In the genomic region with DNA sequence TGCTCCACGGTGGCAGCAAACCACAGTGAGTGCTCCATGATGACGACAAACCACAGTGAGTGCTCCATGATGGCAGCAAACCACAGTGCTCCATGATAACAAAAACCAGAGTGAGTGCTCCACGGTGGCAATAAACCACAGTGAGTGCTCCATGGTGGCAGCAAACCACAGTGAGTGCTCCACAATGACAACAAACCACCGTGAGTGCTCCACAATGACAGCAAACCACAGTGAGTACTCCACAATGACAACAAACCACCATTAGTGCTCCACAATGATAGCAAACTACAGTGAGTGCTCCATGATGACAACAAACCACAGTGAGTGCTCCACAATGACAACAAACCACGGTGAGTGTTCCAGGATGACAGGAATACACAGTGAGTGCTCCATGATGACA, we compare ENCODE assay signal across 31 cellular contexts. TPM values are rescaled to one million over a fixed set of nuclear protein-coding genes. Genes with fewer than 3 reads are reported as not detected.
DNase-seq lines count a peak whose midpoint lies in the region; ATAC-seq, FAIRE-seq and TF ChIP-seq lines count a peak whose summit lies in the region.
"Had no signal": no experiment of that assay in that cellular context is flagged by ENCODE, and none has a peak within 500 bp of the region (broad histone marks: within the 10 kb centered on the region; RNA-seq: fewer than 3 reads in every experiment).

No MANE protein-coding gene starts in this region.

- H4K8ac ChIP-seq in H1 (ENCODE audit: extremely low read depth, insufficient read depth, low read length): no peak overlapping the region

- no peak overlapping the region for H2BK120ac ChIP-seq in H1 (replicated peaks; ENCODE audit: low read depth, low read length)

- POLR2A ChIA-PET in K562 (lab: Yijun Ruan, JAX): no interaction called here
- POLR2A ChIA-PET in H1 (lab: Charles Lee; ENCODE audit: partially characterized antibody): no interaction called here

- H3K79me1 ChIP-seq in H1 (ENCODE audit: low read depth, low read length): no peaks in the 10 kb centered on the region

- TF ChIP-seq EP300 in K562 (IDR thresholded peaks at IDR 0.05; ENCODE audit: low read length) (no peak), H1 (IDR thresholded peaks at IDR 0.05; ENCODE audit: borderline replicate concordance in 1 of 2, low read depth in 2 of 2, low read length in 2 of 2) (no peak)

- no peak overlapping the region for H4K5ac ChIP-seq in H1 (ENCODE audit: insufficient read length, low read depth, low read length)

- no TSS peak for BruUV-seq in K562 (replicated peaks; lab: Mats Ljungman, UMichigan)

- no peak overlapping the region for H2BK15ac ChIP-seq in H1 (ENCODE audit: low read length)

- H2AFZ ChIP-seq in K562 (ENCODE audit: low read depth, low read length) (no peak overlapping the region), H1 (ENCODE audit: low read length) (no peak overlapping the region)

- H3K36me3 ChIP-seq in K562 (ENCODE audit: control insufficient read depth, insufficient read depth, low read length) (no peaks in the 10 kb centered on the region), H1 (ENCODE audit: control insufficient read depth in 2 of 4, insufficient read depth in 4 of 4, low read length in 3 of 4) (no peaks in the 10 kb centered on the region), esophagus squamous epithelium (no peaks in the 10 kb centered on the region)
- H3K36me3 ChIP-seq: BE2C, BLaER1 had no signal

- no peak overlapping the region for H2BK5ac ChIP-seq in H1 (ENCODE audit: low read depth, low read length)

- H3K18ac ChIP-seq in H1 (ENCODE audit: extremely low read depth, low read length): no peak overlapping the region

- H3K56ac ChIP-seq in H1 (replicated peaks; ENCODE audit: insufficient read length, low read depth, low read length): no peak overlapping the region

- H2AK5ac ChIP-seq in H1 (ENCODE audit: low read depth, low read length): no peak overlapping the region

- TF ChIP-seq POLR2A in K562 (conservative IDR thresholded peaks at IDR 0.05) (no peak), H1 (IDR thresholded peaks at IDR 0.05; ENCODE audit: control extremely low read depth in 1 of 2, low read depth in 2 of 2, low read length in 2 of 2) (no peak), esophagus squamous epithelium (IDR thresholded peaks at IDR 0.05) (no peak)

- H3K4me2 ChIP-seq in K562 (ENCODE audit: insufficient read depth, low read length) (no peak overlapping the region), H1 (ENCODE audit: insufficient read depth in 1 of 2, low read depth in 2 of 2, low read length in 2 of 2) (no peak overlapping the region)
- H3K4me2 ChIP-seq: BLaER1 had no signal

- no peak overlapping the region for H3K4me3 ChIP-seq in Jurkat, Clone E6-1 (ENCODE audit: low read length)
- H3K4me3 ChIP-seq in K562 (no peak overlapping the region), H1 (ENCODE audit: extremely low read depth in 1 of 4, insufficient read depth in 2 of 4, low read depth in 3 of 4, low read length in 4 of 4) (no peak overlapping the region), esophagus squamous epithelium (no peak overlapping the region), right cardiac atrium (ENCODE audit: low read length) (no peak overlapping the region)
- H3K4me3 ChIP-seq: BLaER1, GM12878 had no signal

- H2BK20ac ChIP-seq in H1 (ENCODE audit: low read length): no peak overlapping the region

- TF ChIP-seq CTCF in K562 (IDR thresholded peaks at IDR 0.05 in 2 of 3, conservative IDR thresholded peaks at IDR 0.05 in 1 of 3; ENCODE audit: insufficient read depth in 2 of 3, low read depth in 1 of 3, low read length in 3 of 3) (no peak), H1 (IDR thresholded peaks at IDR 0.05; ENCODE audit: control extremely low read depth in 1 of 3, insufficient read depth in 1 of 3, low read depth in 1 of 3, low read length in 3 of 3) (no peak), esophagus squamous epithelium (IDR thresholded peaks at IDR 0.05) (no peak)

- H4K20me1 ChIP-seq in K562 (replicated peaks; ENCODE audit: control insufficient read depth, insufficient read depth, low read length): no peaks in the 10 kb centered on the region
- H4K20me1 ChIP-seq in H1 (replicated peaks in 1 of 2; ENCODE audit: control insufficient read depth in 1 of 2, insufficient read depth in 2 of 2, low read length in 2 of 2): no peaks in the 10 kb centered on the region
- H4K20me1 ChIP-seq: BLaER1 had no signal

- ATAC-seq in K562 (no peak), right cardiac atrium (no peak), HG02938 (IDR thresholded peaks at IDR 0.05; ENCODE audit: unreplicated experiment) (no peak)
- ATAC-seq: GM12878 had no signal

- in situ Hi-C loops in K562 (cut with MboI): no loop called here

- peaks cover 0 to 10% of the 10 kb centered on the region in 2 experiments; a peak in 2 of 5 replicates for H3K27me3 ChIP-seq in K562 (ENCODE audit: control insufficient read depth in 2 of 2, insufficient read depth in 2 of 2, low read length in 2 of 2)
- H3K27me3 ChIP-seq in H1 (replicated peaks in 1 of 4; ENCODE audit: control insufficient read depth in 3 of 4, extremely low read depth in 1 of 4, insufficient read depth in 3 of 4, low read length in 3 of 4): no peaks in the 10 kb centered on the region; a peak in 1 of 7 replicates
- peaks cover 0 to 40% (median 0%) of the 10 kb centered on the region in 4 donors for H3K27me3 ChIP-seq in esophagus squamous epithelium
- H3K27me3 ChIP-seq in right cardiac atrium (ENCODE audit: control insufficient read depth, insufficient read depth): no peaks in the 10 kb centered on the region
- H3K27me3 ChIP-seq: BE2C, BLaER1 had no signal

- no peak overlapping the region for H3K4ac ChIP-seq in H1 (replicated peaks; ENCODE audit: insufficient read length, low read depth, low read length)

- H3K9me3 ChIP-seq in K562 (replicated peaks; ENCODE audit: control insufficient read depth, insufficient read depth, low read depth, low read length) (no peaks in the 10 kb centered on the region), H1 (ENCODE audit: insufficient read depth in 2 of 2, low read depth in 1 of 2, low read length in 1 of 2) (0 out of 4 replicates have a peak, but pooled peaks cover 0 to 4% of the 10 kb centered on the region in 2 experiments), esophagus squamous epithelium (no peaks in the 10 kb centered on the region), right cardiac atrium (ENCODE audit: control insufficient read depth, low read length) (no peaks in the 10 kb centered on the region)
- H3K9me3 ChIP-seq: BLaER1 had no signal

- H3K23ac ChIP-seq in H1 (ENCODE audit: insufficient read length): no peak overlapping the region

- 1% methylated on average over 5 of the region's 5 CpGs for WGBS in K562 (ENCODE audit: insufficient coverage, low coverage, missing lambda C conversion rate)
- 86% methylated on average over 5 of the region's 5 CpGs; no CpG with 5 or more reads in 1 of the 2 experiments for WGBS in H1 (ENCODE audit: extremely low coverage in 1 of 2, insufficient coverage in 1 of 2, insufficient read length in 1 of 2, insufficient replicate concordance in 2 of 2, low coverage in 1 of 2, low lambda C conversion rate in 2 of 2, missing lambda C conversion rate in 1 of 2), 2 experiments
- 62 to 86% methylated on average over 5 of the region's 5 CpGs for WGBS in esophagus squamous epithelium, 2 donors
- 78% methylated on average over 5 of the region's 5 CpGs for WGBS in right cardiac atrium

- no peak overlapping the region for H4K91ac ChIP-seq in H1 (replicated peaks; ENCODE audit: insufficient read length, low read length)

- H3K4me1 ChIP-seq in K562 (replicated peaks in 1 of 2; ENCODE audit: control insufficient read depth in 2 of 2, insufficient read depth in 2 of 2, low read length in 2 of 2) (no peaks in the 10 kb centered on the region), H1 (replicated peaks in 1 of 4; ENCODE audit: control insufficient read depth in 3 of 4, insufficient read depth in 4 of 4, low read length in 3 of 4) (no peaks in the 10 kb centered on the region), esophagus squamous epithelium (no peaks in the 10 kb centered on the region), right cardiac atrium (ENCODE audit: control insufficient read depth, insufficient read depth, low read length) (no peaks in the 10 kb centered on the region)

- peak; percentile 17 for DNase-seq in Jurkat, Clone E6-1 (ENCODE audit: low read depth, low spot score)
- DNase-seq in OCI-M1 (lab: John Stamatoyannopoulos, UW): peak; percentile 6
- DNase-seq in K562 (ENCODE audit: extremely low read depth in 1 of 4, low spot score in 3 of 4): no peak
- DNase-seq in H1 (ENCODE audit: low read depth in 1 of 2, low spot score in 2 of 2): no peak
- no peak for DNase-seq in esophagus squamous epithelium (lab: John Stamatoyannopoulos, UW)
- DNase-seq in right cardiac atrium: no peak
- no peak for DNase-seq in RKO (ENCODE audit: low spot score)
- DNase-seq: 8988T; ACHN; BE2C; C1 segment of cervical spinal cord; CD4-positive, alpha-beta memory T cell; CD4-positive, CD25-positive, alpha-beta regulatory T cell; CD8-positive, alpha-beta memory T cell; COR-L47; DMS 273 treated with DMSO at 0.1 percent for 48 hours; DMS153; DMS53; DMS79; DND-41; EL; GDM1 had no signal

- H3K14ac ChIP-seq in H1 (ENCODE audit: insufficient read length): no peak overlapping the region

- TF ChIP-seq RAD21 in K562 (CRISPR knock-in tag; conservative IDR thresholded peaks at IDR 0.05 in 1 of 2, IDR thresholded peaks at IDR 0.05 in 1 of 2) (no peak), H1 (IDR thresholded peaks at IDR 0.05 in 1 of 2, conservative IDR thresholded peaks at IDR 0.05 in 1 of 2; ENCODE audit: low read depth in 2 of 2, low read length in 2 of 2) (no peak)

- H3K79me2 ChIP-seq in K562 (ENCODE audit: control insufficient read depth, insufficient read depth, low read length) (no peaks in the 10 kb centered on the region), H1 (ENCODE audit: control insufficient read depth in 1 of 2, insufficient read depth in 2 of 2, low read length in 2 of 2) (no peaks in the 10 kb centered on the region)

- no peaks in the 10 kb centered on the region for H3K9me1 ChIP-seq in K562 (ENCODE audit: control insufficient read depth, insufficient read depth, low read length)

- H3K23me2 ChIP-seq in H1 (ENCODE audit: low read depth, low read length): no peaks in the 10 kb centered on the region

- FAIRE-seq in K562 (lab: Jason Lieb, UNC) (no peak), H1 (lab: Jason Lieb, UNC) (peak; percentile 7)
- FAIRE-seq: A204.1, GM12878, GM12892, GM18507 had no signal

- intact Hi-C loops in K562 (cut with micrococcal nuclease): no loop called here
- intact Hi-C loops in esophagus squamous epithelium (cut with DNase I): no loop called here
- intact Hi-C loops in right cardiac atrium (cut with DNase I): no loop called here

- no peak overlapping the region for H2BK12ac ChIP-seq in H1 (ENCODE audit: low read depth, low read length)

- H3K9ac ChIP-seq in K562 (ENCODE audit: insufficient read depth in 1 of 2, low read depth in 2 of 2, low read length in 2 of 2): no peak overlapping the region
- no peak overlapping the region for H3K9ac ChIP-seq in H1 (replicated peaks in 1 of 4; ENCODE audit: extremely low read depth in 1 of 4, low read depth in 3 of 4, low read length in 3 of 4)
- H3K9ac ChIP-seq: BLaER1 had no signal

- H3K27ac ChIP-seq in K562 (ENCODE audit: extremely low read depth, low read depth, low read length) (no peak overlapping the region), H1 (ENCODE audit: low read depth, low read length) (no peak overlapping the region), esophagus squamous epithelium (no peak overlapping the region), right cardiac atrium (ENCODE audit: low read length) (no peak overlapping the region)
- H3K27ac ChIP-seq: BLaER1 had no signal

- CTCF ChIA-PET in K562 (lab: Yijun Ruan, JAX; ENCODE audit: low intra/inter-chr PET ratio): no interaction called here
- CTCF ChIA-PET in H1 (lab: Charles Lee; ENCODE audit: partially characterized antibody): interaction anchor here (1.1 kb wide), 1 partner anchor 42 kb away, joined by 3 read pairs; no protein-coding TSS in a partner anchor

RNA-seq across cellular contexts. Expression of a gene that starts 36.0 kb away (rescaled TPM):
- not detected for polyA plus RNA-seq in Jurkat, Clone E6-1 (2012; ENCODE audit: insufficient read depth, insufficient read length)
- not detected in 2 replicates for total RNA-seq in K562 (2011; cell fraction: chromatin; rRNA removed; ENCODE audit: low replicate concordance)
- total RNA-seq in K562 (2011; cell fraction: nucleolus; rRNA removed): not detected in 2 replicates
- total RNA-seq in K562 (2011; cell fraction: nucleoplasm; rRNA removed): not detected in 2 replicates
- total RNA-seq in K562 (2014; rRNA removed) (not detected in 2 replicates), K562 (2014; rRNA removed; fragmentation: Illumina TruSeq; extraction: Trizol) (not detected in 2 replicates), K562 (2015; rRNA removed; fragmentation: Illumina TruSeq; extraction: Trizol) (not detected in 2 replicates), K562 (2021) (not detected in 2 replicates), esophagus squamous epithelium (1 to 10 TPM in 1 of 4 donors, under 1 TPM in 3; 0.18 to 2.2 (median 0.34) TPM), right cardiac atrium (not detected)
- polyA plus RNA-seq in K562 (2011; rRNA removed) (not detected in 2 replicates), K562 (2014; fragmentation: Illumina TruSeq; extraction: Trizol) (not detected in 2 replicates), K562 (2014; fragmentation: Nextera tagmentation; extraction: Ambion mirVana) (not detected), K562 (2014; rRNA removed) (not detected in 2 replicates), H1 (2011; rRNA removed) (2.3 and 2.9 TPM in 2 replicates), right cardiac atrium (not detected)
- not detected in 2 replicates for polyA plus RNA-seq in K562 (2011; cell fraction: cytosol; rRNA removed)
- polyA plus RNA-seq in K562 (2011; cell fraction: nucleus; rRNA removed): not detected in 2 replicates
- polyA plus RNA-seq in K562 (2012): not detected in 2 replicates
- not detected in 2 replicates for polyA minus RNA-seq in K562 (2011; rRNA and poly(A)+ RNA removed)
- not detected in 2 replicates for polyA minus RNA-seq in K562 (2011; cell fraction: cytosol; rRNA and poly(A)+ RNA removed)
- not detected in 2 replicates for polyA minus RNA-seq in K562 (2011; cell fraction: nucleus; rRNA and poly(A)+ RNA removed)
- 2.3 TPM in 2 replicates for total RNA-seq in H1 (2021; fragmentation: NEBNext Ultra II Directional; extraction: Animal tissue kit (Norgen Biotek cat#: 25700))
- 2.1 TPM for polyA plus RNA-seq in H1 (2011; cell fraction: cytosol; rRNA removed)
- 5.0 TPM for polyA plus RNA-seq in H1 (2011; cell fraction: nucleus; rRNA removed)
- polyA plus RNA-seq in H1 (2012, experiment 1 of 2): 0.64 to 1.5 TPM (median 1.2 TPM) in 4 replicates
- polyA plus RNA-seq in H1 (2012, experiment 2 of 2): 0.75 TPM
- 2.1 TPM for polyA plus RNA-seq in H1 (2013, experiment 1 of 2)
- polyA plus RNA-seq in H1 (2013, experiment 2 of 2): 2.3 TPM
- 3.2 and 3.8 TPM in 2 replicates for polyA minus RNA-seq in H1 (2011; rRNA and poly(A)+ RNA removed)
- polyA minus RNA-seq in H1 (2011; cell fraction: cytosol; rRNA and poly(A)+ RNA removed): 2.9 TPM
- 6.2 TPM for polyA minus RNA-seq in H1 (2011; cell fraction: nucleus; rRNA and poly(A)+ RNA removed)
- total RNA-seq: CD4-positive, alpha-beta memory T cell; CD4-positive, CD25-positive, alpha-beta regulatory T cell; CD8-positive, alpha-beta memory T cell; G401; GM12878 had no signal
- polyA plus RNA-seq: AG04450; CD14-positive monocyte; CD4-positive, CD25-positive, alpha-beta regulatory T cell; GM12878 had no signal

Comparison
In these comparisons a context has a peak if more than half of its experiments do, and no peak if none do; other contexts are left out.
1. DNase-seq: peak in Jurkat, Clone E6-1 (single experiment) and OCI-M1 (single experiment); none in K562 (0 of 4), H1 (0 of 2), esophagus squamous epithelium (single experiment), right cardiac atrium (0 of 3) and RKO (single experiment).